In the genomic region with DNA sequence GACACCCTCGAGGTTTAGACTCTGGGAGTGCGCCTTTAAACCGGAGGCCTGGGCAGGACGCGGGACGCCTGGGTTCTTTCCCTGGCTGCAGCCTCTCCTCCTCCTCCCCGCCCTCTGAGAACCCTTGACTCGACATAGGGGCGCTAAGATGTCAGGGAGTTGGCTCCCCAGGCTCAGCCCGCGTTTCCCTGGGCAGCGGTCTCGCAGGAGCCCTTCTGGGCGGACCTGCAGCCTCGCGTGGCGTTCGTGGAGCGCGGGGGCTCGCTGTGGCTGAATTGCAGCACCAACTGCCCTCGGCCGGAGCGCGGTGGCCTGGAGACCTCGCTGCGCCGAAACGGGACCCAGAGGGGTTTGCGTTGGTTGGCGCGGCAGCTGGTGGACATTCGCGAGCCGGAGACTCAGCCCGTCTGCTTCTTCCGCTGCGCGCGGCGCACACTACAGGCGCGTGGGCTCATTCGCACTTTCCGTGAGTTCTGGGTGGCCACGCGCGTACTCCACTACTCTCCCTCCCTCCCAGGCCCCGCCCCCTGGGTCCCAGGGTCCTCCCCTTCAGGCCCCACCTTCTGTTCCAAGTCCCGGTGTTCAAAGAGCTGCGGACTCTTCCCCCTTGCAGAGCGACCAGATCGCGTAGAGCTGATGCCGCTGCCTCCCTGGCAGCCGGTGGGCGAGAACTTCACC, we compare ENCODE assay signal across 1 cellular context.
TF ChIP-seq lines count a peak whose summit lies in the region.

No MANE protein-coding gene starts in this region.

TF ChIP-seq in K562, 482 proteins besides CTCF, POLR2A, EP300 and RAD21 (continued from another document and continues in another):
- TF ChIP-seq ARID3B (CRISPR knock-in tag; IDR thresholded peaks at IDR 0.05; ENCODE audit: borderline replicate concordance) = no peak
- no peak for TF ChIP-seq RNF2 (IDR thresholded peaks at IDR 0.05)
- TF ChIP-seq ZNF41 (CRISPR knock-in tag; conservative IDR thresholded peaks at IDR 0.05) = no peak
- TF ChIP-seq BHLHE40 (IDR thresholded peaks at IDR 0.05; ENCODE audit: low read length) = no peak
- TF ChIP-seq POU5F1 (IDR thresholded peaks at IDR 0.05; ENCODE audit: borderline replicate concordance, low read depth, low read length, partially characterized antibody) = no peak
- no peak for TF ChIP-seq ILK (tag; IDR thresholded peaks at IDR 0.05; ENCODE audit: borderline replicate concordance, low read depth)
- TF ChIP-seq, protein P1, sequence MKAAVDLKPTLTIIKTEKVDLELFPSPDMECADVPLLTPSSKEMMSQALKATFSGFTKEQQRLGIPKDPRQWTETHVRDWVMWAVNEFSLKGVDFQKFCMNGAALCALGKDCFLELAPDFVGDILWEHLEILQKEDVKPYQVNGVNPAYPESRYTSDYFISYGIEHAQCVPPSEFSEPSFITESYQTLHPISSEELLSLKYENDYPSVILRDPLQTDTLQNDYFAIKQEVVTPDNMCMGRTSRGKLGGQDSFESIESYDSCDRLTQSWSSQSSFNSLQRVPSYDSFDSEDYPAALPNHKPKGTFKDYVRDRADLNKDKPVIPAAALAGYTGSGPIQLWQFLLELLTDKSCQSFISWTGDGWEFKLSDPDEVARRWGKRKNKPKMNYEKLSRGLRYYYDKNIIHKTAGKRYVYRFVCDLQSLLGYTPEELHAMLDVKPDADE (conservative IDR thresholded peaks at IDR 0.05; ENCODE audit: control insufficient read depth, low read depth, low read length) = no peak
- no peak for TF ChIP-seq ZNF407 (IDR thresholded peaks at IDR 0.05; ENCODE audit: low read depth)
- no peak for TF ChIP-seq ZNF584 (CRISPR knock-in tag; IDR thresholded peaks at IDR 0.05; ENCODE audit: low read depth)
- TF ChIP-seq ZKSCAN3 (CRISPR knock-in tag; IDR thresholded peaks at IDR 0.05) = no peak
- no peak for TF ChIP-seq TEAD4 (IDR thresholded peaks at IDR 0.05; ENCODE audit: low read length)
- TF ChIP-seq TEAD4 (CRISPR knock-in tag; IDR thresholded peaks at IDR 0.05; ENCODE audit: borderline replicate concordance) = no peak
- TF ChIP-seq, protein P2, sequence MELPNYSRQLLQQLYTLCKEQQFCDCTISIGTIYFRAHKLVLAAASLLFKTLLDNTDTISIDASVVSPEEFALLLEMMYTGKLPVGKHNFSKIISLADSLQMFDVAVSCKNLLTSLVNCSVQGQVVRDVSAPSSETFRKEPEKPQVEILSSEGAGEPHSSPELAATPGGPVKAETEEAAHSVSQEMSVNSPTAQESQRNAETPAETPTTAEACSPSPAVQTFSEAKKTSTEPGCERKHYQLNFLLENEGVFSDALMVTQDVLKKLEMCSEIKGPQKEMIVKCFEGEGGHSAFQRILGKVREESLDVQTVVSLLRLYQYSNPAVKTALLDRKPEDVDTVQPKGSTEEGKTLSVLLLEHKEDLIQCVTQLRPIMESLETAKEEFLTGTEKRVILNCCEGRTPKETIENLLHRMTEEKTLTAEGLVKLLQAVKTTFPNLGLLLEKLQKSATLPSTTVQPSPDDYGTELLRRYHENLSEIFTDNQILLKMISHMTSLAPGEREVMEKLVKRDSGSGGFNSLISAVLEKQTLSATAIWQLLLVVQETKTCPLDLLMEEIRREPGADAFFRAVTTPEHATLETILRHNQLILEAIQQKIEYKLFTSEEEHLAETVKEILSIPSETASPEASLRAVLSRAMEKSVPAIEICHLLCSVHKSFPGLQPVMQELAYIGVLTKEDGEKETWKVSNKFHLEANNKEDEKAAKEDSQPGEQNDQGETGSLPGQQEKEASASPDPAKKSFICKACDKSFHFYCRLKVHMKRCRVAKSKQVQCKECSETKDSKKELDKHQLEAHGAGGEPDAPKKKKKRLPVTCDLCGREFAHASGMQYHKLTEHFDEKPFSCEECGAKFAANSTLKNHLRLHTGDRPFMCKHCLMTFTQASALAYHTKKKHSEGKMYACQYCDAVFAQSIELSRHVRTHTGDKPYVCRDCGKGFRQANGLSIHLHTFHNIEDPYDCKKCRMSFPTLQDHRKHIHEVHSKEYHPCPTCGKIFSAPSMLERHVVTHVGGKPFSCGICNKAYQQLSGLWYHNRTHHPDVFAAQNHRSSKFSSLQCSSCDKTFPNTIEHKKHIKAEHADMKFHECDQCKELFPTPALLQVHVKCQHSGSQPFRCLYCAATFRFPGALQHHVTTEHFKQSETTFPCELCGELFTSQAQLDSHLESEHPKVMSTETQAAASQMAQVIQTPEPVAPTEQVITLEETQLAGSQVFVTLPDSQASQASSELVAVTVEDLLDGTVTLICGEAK (IDR thresholded peaks at IDR 0.05) = no peak
- TF ChIP-seq, protein P2 (CRISPR knock-in tag; IDR thresholded peaks at IDR 0.05) = no peak
- no peak for TF ChIP-seq SIN3B (IDR thresholded peaks at IDR 0.05; ENCODE audit: low read depth)
- no peak for TF ChIP-seq ZNF3 (CRISPR knock-in tag; IDR thresholded peaks at IDR 0.05)
- no peak for TF ChIP-seq ZFP91 (CRISPR knock-in tag; IDR thresholded peaks at IDR 0.05)
- no peak for TF ChIP-seq ZFPM2 (CRISPR knock-in tag; IDR thresholded peaks at IDR 0.05)
- TF ChIP-seq ZNF830 (CRISPR knock-in tag; IDR thresholded peaks at IDR 0.05) = no peak
